In the genomic region with DNA sequence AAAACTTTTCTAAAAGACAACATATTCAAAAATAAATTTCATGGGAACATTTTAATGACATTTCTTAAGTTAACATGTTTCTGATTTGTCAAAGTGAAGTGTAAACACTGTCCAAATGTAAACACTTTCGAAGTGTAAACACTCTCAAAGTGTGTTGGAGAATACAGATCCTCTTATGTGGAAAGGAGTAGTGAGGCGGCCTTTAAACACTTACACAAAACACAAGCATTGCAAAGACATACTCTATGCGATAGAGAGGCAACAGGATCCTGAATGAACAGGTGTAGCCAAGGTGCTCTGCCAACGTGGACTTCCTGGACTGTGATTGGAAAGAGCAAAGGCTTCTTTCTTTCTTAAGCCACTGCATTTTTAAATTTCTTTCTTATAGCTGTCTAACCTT, we compare ENCODE assay signal across 21 cellular contexts.
"Had no signal": no experiment of that assay in that cellular context is flagged by ENCODE, and none has a peak within 500 bp of the region (broad histone marks: within the 10 kb centered on the region; RNA-seq: fewer than 3 reads in every experiment).

No MANE protein-coding gene starts in this region.

- H3K4me1 ChIP-seq: uterus had no signal

- H3K4me3 ChIP-seq: adrenal gland, esophagus muscularis mucosa, heart right ventricle, right atrium auricular region, tibial nerve, uterus had no signal

- H3K27me3 ChIP-seq: adrenal gland, esophagus muscularis mucosa, heart right ventricle, right atrium auricular region, tibial nerve, uterus had no signal

- DNase-seq: activated CD4-positive, alpha-beta T cell treated with anti-CD3 and anti-CD28 coated beads for 1 hour; activated CD4-positive, alpha-beta T cell treated with anti-CD3 and anti-CD28 coated beads, Interleukin-2, amount 50 U/mL, for 4 hours; activated effector memory CD4-positive, alpha-beta T cell treated with anti-CD3 and anti-CD28 coated beads, Interleukin-2, amount 50 U/mL, for 16 hours; activated T-cell treated with anti-CD3 and anti-CD28 coated beads, Interleukin-2, amount 50 U/mL, for 72 hours; adrenal gland; dermis blood vessel endothelial cell; effector memory CD4-positive, alpha-beta T cell; heart right ventricle; left ventricle myocardium superior; mesendoderm; natural killer cell; nucleus accumbens; posterior cingulate gyrus; stimulated activated naive CD8-positive, alpha-beta T cell treated with anti-CD3 and anti-CD28 coated beads, Interleukin-15, Interleukin-2, amounts not matched to agents 100 U/mL and 50 U/mL, for 24 hours; T-helper 2 cell; uterus; WERI-Rb-1 had no signal

- H3K36me3 ChIP-seq: adrenal gland, esophagus muscularis mucosa, heart right ventricle, right atrium auricular region, tibial nerve, uterus, WERI-Rb-1 had no signal

- H3K9me3 ChIP-seq: adrenal gland, esophagus muscularis mucosa, heart right ventricle, right atrium auricular region, tibial nerve, uterus had no signal

- H3K27ac ChIP-seq: adrenal gland, esophagus muscularis mucosa, heart right ventricle, right atrium auricular region, tibial nerve, uterus, WERI-Rb-1 had no signal

- ATAC-seq: activated naive CD4-positive, alpha-beta T cell treated with anti-CD3 and anti-CD28 coated beads, Interleukin-2, amount 50 U/mL, for 72 hours; activated T-cell treated with anti-CD3 and anti-CD28 coated beads, Interleukin-2, amount 50 U/mL, for 72 hours; heart right ventricle; left ventricle myocardium superior; natural killer cell; stimulated activated naive CD8-positive, alpha-beta T cell treated with anti-CD3 and anti-CD28 coated beads, Interleukin-15, Interleukin-2, amounts not matched to agents 100 U/mL and 50 U/mL, for 24 hours had no signal
